In the genomic region with DNA sequence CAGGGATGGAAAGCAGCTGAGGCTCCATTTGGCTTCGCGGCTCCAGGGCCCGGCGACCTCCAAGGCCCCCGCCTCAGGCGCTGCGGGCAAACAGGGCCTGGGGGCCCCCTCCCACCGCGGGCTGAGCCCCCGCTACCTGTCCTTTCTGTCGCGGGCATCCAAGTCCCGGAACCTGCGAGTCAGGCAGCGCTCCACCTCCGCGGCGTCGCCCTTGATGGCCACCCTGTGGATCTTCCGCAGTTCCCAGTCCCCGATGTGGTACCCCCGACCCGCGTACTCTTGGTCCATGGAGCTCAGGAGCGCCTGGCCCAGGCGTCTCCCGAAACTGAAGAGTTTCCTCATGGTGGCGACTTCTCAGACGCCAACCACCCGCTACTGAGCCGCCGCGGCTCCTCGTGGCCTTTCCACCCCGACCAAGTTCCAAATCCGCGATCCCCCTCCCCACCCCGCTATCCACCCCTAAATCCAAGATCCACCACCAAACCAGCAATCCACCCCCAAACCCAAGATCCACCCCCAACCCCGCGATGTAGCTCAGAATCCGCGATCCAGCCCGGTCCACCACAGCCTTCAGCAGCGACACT, we compare ENCODE assay signal across 9 cellular contexts.
DNase-seq lines count a peak whose midpoint lies in the region; TF ChIP-seq lines count a peak whose summit lies in the region.
"Had no signal": no experiment of that assay in that cellular context is flagged by ENCODE, and none has a peak within 500 bp of the region (broad histone marks: within the 10 kb centered on the region; RNA-seq: fewer than 3 reads in every experiment).

No MANE protein-coding gene starts in this region.

- peak overlapping the region; percentile 82 to 89 (median 84) for H3K4me3 Mint-ChIP-seq in immature natural killer cell
- peak overlapping the region; percentile 79 for H3K4me3 Mint-ChIP-seq in stimulated activated naive CD8-positive, alpha-beta T cell treated with anti-CD3 and anti-CD28 coated beads, Interleukin-15, Interleukin-2, amounts not matched to agents 100 ng/mL and 50 ng/mL, for 24 hours

- H3K4me1 Mint-ChIP-seq in immature natural killer cell: peaks cover 6 to 9% of the 10 kb centered on the region in 2 donors
- H3K4me1 Mint-ChIP-seq in stimulated activated naive CD8-positive, alpha-beta T cell treated with anti-CD3 and anti-CD28 coated beads, Interleukin-15, Interleukin-2, amounts not matched to agents 100 ng/mL and 50 ng/mL, for 24 hours (ENCODE audit: low read depth): peaks cover 4% of the 10 kb centered on the region

- no peaks in the 10 kb centered on the region for H3K36me3 ChIP-seq in ascending aorta

- peaks cover 18% of the 10 kb centered on the region for H3K27me3 ChIP-seq in ascending aorta

- H3K36me3 Mint-ChIP-seq in immature natural killer cell: no peaks in the 10 kb centered on the region
- no peaks in the 10 kb centered on the region for H3K36me3 Mint-ChIP-seq in stimulated activated naive CD8-positive, alpha-beta T cell treated with anti-CD3 and anti-CD28 coated beads, Interleukin-15, Interleukin-2, amounts not matched to agents 100 ng/mL and 50 ng/mL, for 24 hours (ENCODE audit: low read depth)

- peak overlapping the region; percentile 49 to 62 for H3K4me3 ChIP-seq in ascending aorta

- intact Hi-C loops in ascending aorta (cut with DNase I): no loop called here

- DNase-seq in DMS53 (lab: John Stamatoyannopoulos, UW): peak; percentile 39
- DNase-seq in DMS53 treated with DMSO at 0.1 percent for 48 hours (lab: John Stamatoyannopoulos, UW; ENCODE audit: unreplicated experiment): no peak
- no peak for DNase-seq in ascending aorta (ENCODE audit: low spot score in 2 of 2)
- DNase-seq in immature natural killer cell: no peak
- DNase-seq in GOT3 (lab: John Stamatoyannopoulos, UW): no peak
- DNase-seq in middle frontal gyrus (ENCODE audit: extremely low spot score, low spot score): no peak
- DNase-seq in UCSD-AML1 (lab: John Stamatoyannopoulos, UW; ENCODE audit: unreplicated experiment): no peak
- DNase-seq: NK-92 treated with Interleukin-12 subunit alpha and Interleukin-12 subunit beta, amount 100 ng/mL, for 24 hours had no signal

- peaks cover 13 to 27% (median 18%) of the 10 kb centered on the region in 3 donors for H3K27me3 Mint-ChIP-seq in immature natural killer cell (ENCODE audit: low read depth in 3 of 3)
- H3K27me3 Mint-ChIP-seq in stimulated activated naive CD8-positive, alpha-beta T cell treated with anti-CD3 and anti-CD28 coated beads, Interleukin-15, Interleukin-2, amounts not matched to agents 100 ng/mL and 50 ng/mL, for 24 hours: peaks cover 57% of the 10 kb centered on the region

- no peak overlapping the region for H3K27ac ChIP-seq in ascending aorta

- no peaks in the 10 kb centered on the region for H3K9me3 ChIP-seq in ascending aorta

- H3K4me1 ChIP-seq in ascending aorta: peaks cover 0 to 10% of the 10 kb centered on the region in 2 donors

- H3K9me3 Mint-ChIP-seq in immature natural killer cell: peaks cover 0 to 5% (median 0%) of the 10 kb centered on the region in 6 donors
- H3K9me3 Mint-ChIP-seq in stimulated activated naive CD8-positive, alpha-beta T cell treated with anti-CD3 and anti-CD28 coated beads, Interleukin-15, Interleukin-2, amounts not matched to agents 100 ng/mL and 50 ng/mL, for 24 hours: no peaks in the 10 kb centered on the region

- H3K27ac Mint-ChIP-seq in immature natural killer cell: no peak overlapping the region
- no peak overlapping the region for H3K27ac Mint-ChIP-seq in stimulated activated naive CD8-positive, alpha-beta T cell treated with anti-CD3 and anti-CD28 coated beads, Interleukin-15, Interleukin-2, amounts not matched to agents 100 ng/mL and 50 ng/mL, for 24 hours

- no peak for TF ChIP-seq CTCF in ascending aorta (IDR thresholded peaks at IDR 0.05)
